In genomic region chr1:96723372-96723771, GRCh38 we compare ENCODE assay signal across 8 cellular contexts. TPM values are rescaled to one million over a fixed set of nuclear protein-coding genes. Genes with fewer than 3 reads are reported as not detected.
DNase-seq lines count a peak whose midpoint lies in the region; ATAC-seq and TF ChIP-seq lines count a peak whose summit lies in the region.

No MANE protein-coding gene starts in this region.

- peaks cover 0 to 37% (median 0%) of the 10 kb centered on the region in 9 donors for H3K36me3 ChIP-seq in heart right ventricle
- H3K36me3 ChIP-seq in uterus: no peaks in the 10 kb centered on the region

- H3K27me3 ChIP-seq in heart right ventricle: no peaks in the 10 kb centered on the region
- no peaks in the 10 kb centered on the region for H3K27me3 ChIP-seq in uterus

- no peak for TF ChIP-seq POLR2A in uterus (IDR thresholded peaks at IDR 0.05)

- peak overlapping the region in 8 of 10 donors; percentile 71 to 95 (median 92) for H3K4me3 ChIP-seq in heart right ventricle
- peak overlapping the region; percentile 79 to 88 for H3K4me3 ChIP-seq in uterus

- H3K4me1 ChIP-seq in heart right ventricle (peaks cover 0 to 40% (median 25%) of the 10 kb centered on the region in 9 donors), uterus (no peaks in the 10 kb centered on the region)

- H3K9me3 ChIP-seq in heart right ventricle: no peaks in the 10 kb centered on the region
- no peaks in the 10 kb centered on the region for H3K9me3 ChIP-seq in uterus

- intact Hi-C loops in heart right ventricle (cut with DNase I): loop anchor here in 4 of 10 donors (10.0 kb wide), 4 partner anchors 81 to 1101 kb away; no protein-coding TSS in a partner anchor
- intact Hi-C loops in cardiac septum (cut with DNase I): no loop called here
- intact Hi-C loops in uterus (cut with DNase I; ENCODE audit: low total_unique reads): no loop called here

- no peak for ATAC-seq in heart right ventricle

- 45 to 47% methylated on average over 4 of the region's 4 CpGs for WGBS in heart right ventricle, 2 donors

- peak overlapping the region in 5 of 10 donors; percentile 95 to 98 (median 96) for H3K27ac ChIP-seq in heart right ventricle
- peak overlapping the region; percentile 97 to 99 for H3K27ac ChIP-seq in uterus

- TF ChIP-seq CTCF in heart right ventricle (IDR thresholded peaks at IDR 0.05) (no peak), uterus (IDR thresholded peaks at IDR 0.05) (no peak)

- no peak for DNase-seq in heart right ventricle
- no peak for DNase-seq in cardiac septum (ENCODE audit: low spot score)
- peak; percentile 16 for DNase-seq in astrocyte of the hippocampus (ENCODE audit: low read depth, low spot score)
- DNase-seq in medulla oblongata (ENCODE audit: extremely low spot score): peak; percentile 18
- DNase-seq in uterus: no peak
- no peak for DNase-seq in NCI-H69 (lab: John Stamatoyannopoulos, UW)
- DNase-seq in NCI-H2029 (lab: John Stamatoyannopoulos, UW): no peak
- DNase-seq in hippocampal formation (lab: John Stamatoyannopoulos, UW): no peak

RNA-seq across cellular contexts. Expression of gene PTBP2, which starts 1.8 kb away (rescaled TPM):
- total RNA-seq in heart right ventricle (10 to 100 TPM; 10.7 to 15.0 (median 12.5) TPM), cardiac septum (15.0 TPM), uterus (100 to 1,000 TPM in 1 of 4 donors, 10 to 100 TPM in 3; 32.3 to 189 (median 57.5) TPM)
- 10 to 100 TPM in 1 of 2 donors, 1 to 10 TPM in 1; 4.9 to 29.3 TPM for polyA plus RNA-seq in heart right ventricle

Comparison
In these comparisons a context has a peak if more than half of its experiments do, and no peak if none do; other contexts are left out.
1. DNase-seq: peak in astrocyte of the hippocampus (single experiment) and medulla oblongata (single experiment); none in heart right ventricle (0 of 2), cardiac septum (single experiment), uterus (0 of 2), NCI-H69 (single experiment), NCI-H2029 (single experiment) and hippocampal formation (0 of 2).